ENCODE assay signal across 9 cellular contexts in genomic region chr2:143150287-143150686, GRCh38. TPM values are rescaled to one million over a fixed set of nuclear protein-coding genes. Genes with fewer than 3 reads are reported as not detected.
DNase-seq lines count a peak whose midpoint lies in the region; ATAC-seq lines count a peak whose summit lies in the region.
"Had no signal": no experiment of that assay in that cellular context is flagged by ENCODE, and none has a peak within 500 bp of the region (broad histone marks: within the 10 kb centered on the region; RNA-seq: fewer than 3 reads in every experiment).

No MANE protein-coding gene starts in this region.

- no peak overlapping the region for H4K91ac ChIP-seq in mesenchymal stem cell (ENCODE audit: low read length)

- intact Hi-C loops in sciatic nerve (cut with DNase I): no loop called here

- H3K23ac ChIP-seq in mesenchymal stem cell (ENCODE audit: low read length in 2 of 2): no peak overlapping the region

- H4K8ac ChIP-seq in mesenchymal stem cell (ENCODE audit: low read length): no peak overlapping the region

- no peak overlapping the region for H2BK5ac ChIP-seq in mesenchymal stem cell (ENCODE audit: low read depth, low read length, poor library complexity, severe bottlenecking)

- no peak overlapping the region for H2BK15ac ChIP-seq in mesenchymal stem cell (ENCODE audit: low read depth, poor library complexity, severe bottlenecking)

- whole genome bisulfite sequencing in mesenchymal stem cell: 79% methylated on average over 4 of the region's 4 CpGs

- H3K4me3 Mint-ChIP-seq in activated T-cell treated with anti-CD3 and anti-CD28 coated beads, Interleukin-2, amount 50 U/mL, for 24 hours: peak overlapping the region; percentile 58

- H3K18ac ChIP-seq in mesenchymal stem cell (ENCODE audit: low read depth in 1 of 2, low read length in 2 of 2): no peak overlapping the region

- peaks cover 85% of the 10 kb centered on the region for H3K4me1 Mint-ChIP-seq in activated T-cell treated with anti-CD3 and anti-CD28 coated beads, Interleukin-2, amount 50 U/mL, for 24 hours (ENCODE audit: low read depth)

- no peak overlapping the region for H2BK120ac ChIP-seq in mesenchymal stem cell (ENCODE audit: low read depth, low read length)

- H2BK12ac ChIP-seq in mesenchymal stem cell (ENCODE audit: low read length in 2 of 2): no peak overlapping the region

- H3K79me1 ChIP-seq in mesenchymal stem cell (replicated peaks; ENCODE audit: low read length, poor library complexity, severe bottlenecking): no peaks in the 10 kb centered on the region

- H2AFZ ChIP-seq in mesenchymal stem cell (ENCODE audit: low read depth, low read length): no peak overlapping the region

- H3K14ac ChIP-seq in mesenchymal stem cell (ENCODE audit: low read length in 2 of 2): no peak overlapping the region

- ATAC-seq in HG02840 (IDR thresholded peaks at IDR 0.05; ENCODE audit: low FRiP score, unreplicated experiment) (peak; percentile 50), sciatic nerve (peak; percentile 44)

- H3K9ac ChIP-seq in mesenchymal stem cell (ENCODE audit: low read length): no peak overlapping the region

- H3K27me3 ChIP-seq in mesenchymal stem cell (ENCODE audit: control insufficient read depth in 1 of 2, insufficient read depth in 1 of 2, low read length in 2 of 2): no peaks in the 10 kb centered on the region

- no peaks in the 10 kb centered on the region for H3K27me3 Mint-ChIP-seq in activated T-cell treated with anti-CD3 and anti-CD28 coated beads, Interleukin-2, amount 50 U/mL, for 24 hours

- no peak overlapping the region for H2AK5ac ChIP-seq in mesenchymal stem cell (ENCODE audit: low read length, severe bottlenecking)

- H3K27ac ChIP-seq in mesenchymal stem cell (ENCODE audit: low read length, poor library complexity, severe bottlenecking): no peak overlapping the region

- H3K9me3 Mint-ChIP-seq in activated T-cell treated with anti-CD3 and anti-CD28 coated beads, Interleukin-2, amount 50 U/mL, for 24 hours: no peaks in the 10 kb centered on the region

- peak overlapping the region; percentile 80 for H3K27ac Mint-ChIP-seq in activated T-cell treated with anti-CD3 and anti-CD28 coated beads, Interleukin-2, amount 50 U/mL, for 24 hours

- DNase-seq in activated T-cell treated with anti-CD3 and anti-CD28 coated beads, Interleukin-2, amount 50 U/mL, for 24 hours: no peak
- no peak for DNase-seq in activated T-cell treated with anti-CD3 and anti-CD28 coated beads for 4 hours
- peak; percentile 89 for DNase-seq in OCI-M1 (lab: John Stamatoyannopoulos, UW)
- peak; percentile 34 for DNase-seq in sciatic nerve (ENCODE audit: low spot score)
- DNase-seq in mesenchymal stem cell: no peak
- DNase-seq in cerebellum (ENCODE audit: low spot score): no peak
- DNase-seq in HPDE6-E6E7 (ENCODE audit: extremely low spot score): no peak
- DNase-seq: stimulated activated CD4-positive, alpha-beta T cell treated with anti-CD3 and anti-CD28 coated beads, Interleukin-1b, Interleukin-23, amount 100 ng/mL, for 48 hours had no signal

- no peaks in the 10 kb centered on the region for H3K9me3 ChIP-seq in mesenchymal stem cell (ENCODE audit: control insufficient read depth, low read length)

- peaks cover 1% of the 10 kb centered on the region for H3K4me1 ChIP-seq in mesenchymal stem cell (ENCODE audit: control insufficient read depth, insufficient read depth, low read depth, low read length)

- no peak overlapping the region for H3K4me3 ChIP-seq in mesenchymal stem cell (ENCODE audit: insufficient read depth in 1 of 2, low read depth in 1 of 2, low read length in 2 of 2)

- no peak overlapping the region for H3K4me2 ChIP-seq in mesenchymal stem cell (ENCODE audit: low read length, poor library complexity, severe bottlenecking)

- H3K36me3 ChIP-seq in mesenchymal stem cell (ENCODE audit: control insufficient read depth in 1 of 2, insufficient read depth in 2 of 2, low read depth in 1 of 2, low read length in 2 of 2): no peaks in the 10 kb centered on the region

- peaks cover 6% of the 10 kb centered on the region for H3K36me3 Mint-ChIP-seq in activated T-cell treated with anti-CD3 and anti-CD28 coated beads, Interleukin-2, amount 50 U/mL, for 24 hours (ENCODE audit: low read depth)

- no peak overlapping the region for H3K4ac ChIP-seq in mesenchymal stem cell (ENCODE audit: low read depth in 1 of 2, low read length in 2 of 2)

RNA-seq across cellular contexts. Expression of gene ARHGAP15, which starts 21.1 kb away (rescaled TPM):
- total RNA-seq in sciatic nerve: 119 TPM
- polyA plus RNA-seq in mesenchymal stem cell (2013, experiment 1 of 2): 0.14 TPM
- polyA plus RNA-seq in mesenchymal stem cell (2013, experiment 2 of 2): 0.18 TPM
- total RNA-seq in cerebellum: 2.9 TPM

Comparison
In these comparisons a context has a peak if more than half of its experiments do, and no peak if none do; other contexts are left out.
1. DNase-seq: peak in OCI-M1 (single experiment) and sciatic nerve (single experiment); none in activated T-cell treated with anti-CD3 and anti-CD28 coated beads, Interleukin-2, amount 50 U/mL, for 24 hours (single experiment), activated T-cell treated with anti-CD3 and anti-CD28 coated beads for 4 hours (single experiment), mesenchymal stem cell (single experiment), cerebellum (single experiment) and HPDE6-E6E7 (single experiment).
2. RNA of gene ARHGAP15, which starts 21.1 kb away (total RNA-seq): 119 TPM in sciatic nerve (single experiment); 2.9 TPM in cerebellum (single experiment); every median in the first group is over 10 times any median in the second.